10 cellular contexts compared by ENCODE assay signal in the genomic region with DNA sequence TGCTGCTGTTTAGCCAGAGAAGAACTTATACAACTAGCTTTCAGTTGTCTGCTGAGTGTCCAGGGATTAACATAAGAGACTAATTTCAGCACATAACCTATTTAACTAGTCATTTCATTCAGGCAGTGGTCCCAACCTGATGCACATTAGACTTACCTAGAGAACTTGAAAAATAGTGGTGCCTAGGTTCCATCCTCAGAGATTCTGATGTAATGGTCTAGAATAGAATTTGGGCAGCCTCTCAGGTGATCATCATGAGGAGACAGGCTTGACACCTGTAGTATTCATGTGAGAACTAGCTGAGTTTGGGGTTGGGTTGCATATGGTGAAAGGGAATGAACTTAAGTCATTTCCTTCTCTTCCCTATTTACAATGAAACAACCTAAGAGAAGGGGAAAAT. TPM values are rescaled to one million over a fixed set of nuclear protein-coding genes. Genes with fewer than 3 reads are reported as not detected.
DNase-seq lines count a peak whose midpoint lies in the region; ATAC-seq lines count a peak whose summit lies in the region.
"Had no signal": no experiment of that assay in that cellular context is flagged by ENCODE, and none has a peak within 500 bp of the region (broad histone marks: within the 10 kb centered on the region; RNA-seq: fewer than 3 reads in every experiment).

No MANE protein-coding gene starts in this region.

- peaks cover 40 to 50% of the 10 kb centered on the region in 2 donors for H3K36me3 Mint-ChIP-seq in CD4-positive, alpha-beta memory T cell

- POLR2A ChIA-PET in CD4-positive, alpha-beta memory T cell (lab: Charles Lee; ENCODE audit: partially characterized antibody): no interaction called here

- peaks cover 39% of the 10 kb centered on the region for H3K4me1 ChIP-seq in CD4-positive, alpha-beta memory T cell (ENCODE audit: insufficient read depth, low read length)
- H3K4me1 ChIP-seq: BE2C had no signal

- H3K27ac Mint-ChIP-seq in CD4-positive, alpha-beta memory T cell: peak overlapping the region in 5 of 7 donors; percentile 46 to 91 (median 57)
- H3K27ac Mint-ChIP-seq: T-helper 1 cell treated with Interleukin-12 subunit alpha and Interleukin-12 subunit beta and Interleukin-4 antibody, amounts not matched to agents 30 μg/mL and 1 μg/mL, for 36 hours had no signal

- H3K4me1 Mint-ChIP-seq in CD4-positive, alpha-beta memory T cell: peaks cover 39 to 66% (median 51%) of the 10 kb centered on the region in 4 donors

- H3K9me3 ChIP-seq in CD4-positive, alpha-beta memory T cell (ENCODE audit: control insufficient read depth in 1 of 2, low read length in 2 of 2): no peaks in the 10 kb centered on the region
- H3K9me3 ChIP-seq: BE2C had no signal

- DNase-seq in CD4-positive, alpha-beta memory T cell: no peak
- DNase-seq in iPS-NIHi11 (ENCODE audit: low spot score): no peak
- no peak for DNase-seq in NK-92 (lab: John Stamatoyannopoulos, UW; ENCODE audit: unreplicated experiment)
- no peak for DNase-seq in C1 segment of cervical spinal cord (lab: John Stamatoyannopoulos, UW)
- no peak for DNase-seq in NAMALWA (ENCODE audit: low spot score)
- DNase-seq: BE2C had no signal

- H3K4me3 Mint-ChIP-seq in CD4-positive, alpha-beta memory T cell: peak overlapping the region in 3 of 8 donors; percentile 32 to 50 (median 40)
- H3K4me3 Mint-ChIP-seq: T-helper 1 cell treated with Interleukin-12 subunit alpha and Interleukin-12 subunit beta and Interleukin-4 antibody, amounts not matched to agents 30 μg/mL and 1 μg/mL, for 36 hours had no signal

- H3K9me3 Mint-ChIP-seq in CD4-positive, alpha-beta memory T cell: peaks cover 0 to 6% (median 1%) of the 10 kb centered on the region in 8 donors

- no peak overlapping the region for H3K27ac ChIP-seq in CD4-positive, alpha-beta memory T cell (ENCODE audit: low read depth, low read length)

- intact Hi-C loops in CD4-positive, alpha-beta memory T cell (cut with micrococcal nuclease): no loop called here

- H3K27me3 ChIP-seq in CD4-positive, alpha-beta memory T cell (ENCODE audit: insufficient read depth, low read length): no peaks in the 10 kb centered on the region
- H3K27me3 ChIP-seq: BE2C had no signal

- no peaks in the 10 kb centered on the region for H3K27me3 Mint-ChIP-seq in CD4-positive, alpha-beta memory T cell

- ATAC-seq in GM19035 (IDR thresholded peaks at IDR 0.05; ENCODE audit: unreplicated experiment) (peak; percentile 40), HG02623 (IDR thresholded peaks at IDR 0.05; ENCODE audit: unreplicated experiment) (peak; percentile 16), HG03439 (IDR thresholded peaks at IDR 0.05; ENCODE audit: unreplicated experiment) (peak; percentile 43)

- no peak overlapping the region for H3K4me3 ChIP-seq in CD4-positive, alpha-beta memory T cell (ENCODE audit: low read length in 2 of 2)

- peaks cover 13% of the 10 kb centered on the region for H3K36me3 ChIP-seq in CD4-positive, alpha-beta memory T cell (ENCODE audit: insufficient read depth, low read length)

- CTCF ChIA-PET in CD4-positive, alpha-beta memory T cell (lab: Charles Lee; ENCODE audit: partially characterized antibody): no interaction called here

RNA-seq across cellular contexts. Expression of a gene that starts 24.8 kb away (rescaled TPM):
- 100 to 1,000 TPM in 1 of 2 experiments, 10 to 100 TPM in 1; 97.8 to 103 TPM for total RNA-seq in CD4-positive, alpha-beta memory T cell
- polyA plus RNA-seq in CD4-positive, alpha-beta memory T cell: 10 to 100 TPM; 36.2 to 58.3 TPM

RNA-seq across cellular contexts. Expression of a gene that starts 25.0 kb away (rescaled TPM):
- 1 to 10 TPM; 8.8 to 9.6 TPM for total RNA-seq in CD4-positive, alpha-beta memory T cell
- polyA plus RNA-seq in CD4-positive, alpha-beta memory T cell: 10 to 100 TPM; 16.4 to 29.0 TPM
